1 cellular context compared by ENCODE assay signal in the genomic region with DNA sequence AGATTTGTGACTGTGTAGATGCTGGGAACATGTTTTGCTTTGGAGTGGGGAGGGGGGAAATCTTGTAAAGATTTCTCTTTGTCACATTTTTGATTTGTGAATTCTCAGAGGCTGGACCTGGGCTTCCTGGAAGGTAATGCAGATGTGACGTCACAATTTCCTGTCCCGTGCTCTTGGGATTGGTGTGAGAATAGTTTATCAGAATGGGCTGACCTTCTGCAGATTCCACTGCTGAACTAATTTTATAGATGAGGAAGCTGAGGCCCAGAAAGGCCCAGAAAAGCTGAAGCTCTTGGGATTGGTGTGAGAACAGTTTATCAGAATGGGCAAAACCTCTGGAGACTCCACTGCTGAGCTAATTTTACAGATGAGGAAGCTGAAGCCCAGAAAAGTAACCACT.
TF ChIP-seq lines count a peak whose summit lies in the region.

No MANE protein-coding gene starts in this region.

TF ChIP-seq in HepG2, 621 proteins besides CTCF, POLR2A, EP300 and RAD21:
- 0 out of 2 replicates have a peak, but pooled peaks have one; percentile 37 for TF ChIP-seq CREB1 (IDR thresholded peaks at IDR 0.05)
- TF ChIP-seq CREB1 (CRISPR knock-in tag; IDR thresholded peaks at IDR 0.05), result no peak
- TF ChIP-seq HBP1 (CRISPR knock-in tag; IDR thresholded peaks at IDR 0.05; ENCODE audit: low read depth), result no peak
- no peak for TF ChIP-seq MAZ (IDR thresholded peaks at IDR 0.05; ENCODE audit: borderline replicate concordance, low read depth, low read length)
- TF ChIP-seq MAZ (CRISPR knock-in tag; IDR thresholded peaks at IDR 0.05; ENCODE audit: low read depth), result 0 out of 2 replicates have a peak, but pooled peaks have one; percentile 27
- no peak for TF ChIP-seq MAFG (CRISPR knock-in tag; IDR thresholded peaks at IDR 0.05)
- TF ChIP-seq KDM3A (CRISPR knock-in tag; IDR thresholded peaks at IDR 0.05; ENCODE audit: low read depth), result no peak
- no peak for TF ChIP-seq KAT2B (IDR thresholded peaks at IDR 0.05; ENCODE audit: borderline replicate concordance, low read depth, low read length)
- TF ChIP-seq TEAD3 (CRISPR knock-in tag; optimal IDR thresholded peaks at IDR 0.05; ENCODE audit: borderline replicate concordance), result no peak
- no peak for TF ChIP-seq GABPA (IDR thresholded peaks at IDR 0.05; ENCODE audit: low read depth, low read length)
- no peak for TF ChIP-seq GABPA (CRISPR knock-in tag; IDR thresholded peaks at IDR 0.05; ENCODE audit: low read depth)
